ENCODE assay signal across 8 cellular contexts in genomic region chr19:51441410-51442390, GRCh38.
DNase-seq lines count a peak whose midpoint lies in the region; ATAC-seq lines count a peak whose summit lies in the region.

No MANE protein-coding gene starts in this region.

- ATAC-seq in GM19395 (IDR thresholded peaks at IDR 0.05; ENCODE audit: unreplicated experiment): peak; percentile 96
- peak; percentile 96 for ATAC-seq in HG03175 (IDR thresholded peaks at IDR 0.05; ENCODE audit: unreplicated experiment)

- DNase-seq in activated CD4-positive, CD25-positive, alpha-beta regulatory T cell (lab: John Stamatoyannopoulos, UW): peak; percentile 57 to 79 (median 58)
- DNase-seq in effector CD8-positive, alpha-beta T cell (lab: John Stamatoyannopoulos, UW): peak; percentile 62
- DNase-seq in stimulated activated CD8-positive, alpha-beta memory T cell treated with anti-CD3 and anti-CD28 coated beads, Interleukin-4, amount 100 ng/mL, for 4 hours (ENCODE audit: low read depth in 2 of 2, low spot score in 1 of 2): peak; percentile 82 to 85
- DNase-seq in iPS-NIHi11 (ENCODE audit: low spot score) (no peak), DMS53 treated with DMSO at 0.1 percent for 48 hours (lab: John Stamatoyannopoulos, UW; ENCODE audit: unreplicated experiment) (no peak), NCI-H2227 (lab: John Stamatoyannopoulos, UW; ENCODE audit: unreplicated experiment) (no peak)

Comparison
In these comparisons a context has a peak if more than half of its experiments do, and no peak if none do; other contexts are left out.
1. DNase-seq: peak in activated CD4-positive, CD25-positive, alpha-beta regulatory T cell (4 of 4), effector CD8-positive, alpha-beta T cell (single experiment) and stimulated activated CD8-positive, alpha-beta memory T cell treated with anti-CD3 and anti-CD28 coated beads, Interleukin-4, amount 100 ng/mL, for 4 hours (2 of 2); none in iPS-NIHi11 (single experiment), DMS53 treated with DMSO at 0.1 percent for 48 hours (single experiment) and NCI-H2227 (single experiment).